ENCODE assay signal across 22 cellular contexts in genomic region chr4:163090997-163091684, GRCh38.
"Had no signal": no experiment of that assay in that cellular context is flagged by ENCODE, and none has a peak within 500 bp of the region (broad histone marks: within the 10 kb centered on the region; RNA-seq: fewer than 3 reads in every experiment).

No MANE protein-coding gene starts in this region.

- H3K4me1 ChIP-seq: colonic mucosa, parathyroid adenoma, psoas muscle, right atrium auricular region, transverse colon had no signal

- H3K9me3 ChIP-seq: colonic mucosa, psoas muscle, right atrium auricular region, transverse colon had no signal

- DNase-seq: activated CD4-positive, alpha-beta T cell treated with anti-CD3 and anti-CD28 coated beads for 4 hours; activated CD4-positive, alpha-beta T cell treated with anti-CD3 and anti-CD28 coated beads, Interleukin-2, amount 50 U/mL, for 4 hours; activated CD8-positive, alpha-beta memory T cell treated with anti-CD3 and anti-CD28 coated beads for 24 hours; activated effector memory CD4-positive, alpha-beta T cell treated with Interleukin-2 at 50 U/mL for 16 hours; activated naive CD4-positive, alpha-beta T cell treated with Interleukin-2 at 50 U/mL for 16 hours; anterior cingulate cortex; colonic mucosa; effector memory CD4-positive, alpha-beta T cell; erythroblast; hippocampal formation; left cardiac atrium; mammary epithelial cell; natural killer cell; occipital lobe; psoas muscle; stimulated activated CD4-positive, alpha-beta T cell treated with anti-CD3 and anti-CD28 coated beads, Interleukin-2, amount 100 ng/mL, for 48 hours; stimulated activated naive CD4-positive, alpha-beta T cell treated with Interleukin-2 at 50 U/mL for 16 hours; T-cell; transverse colon had no signal

- H2AFZ ChIP-seq: neural progenitor cell, parathyroid adenoma had no signal

- H3K4me2 ChIP-seq: neural progenitor cell had no signal

- H3K9ac ChIP-seq: neural progenitor cell, parathyroid adenoma had no signal

- H3K27ac ChIP-seq: colonic mucosa, neural progenitor cell, parathyroid adenoma, psoas muscle, right atrium auricular region, transverse colon had no signal

- ATAC-seq: left cardiac atrium, natural killer cell, psoas muscle, T-cell had no signal

- H3K79me2 ChIP-seq: parathyroid adenoma had no signal

- H3K4me3 ChIP-seq: colonic mucosa, neural progenitor cell, psoas muscle, right atrium auricular region, transverse colon had no signal

- H3K36me3 ChIP-seq: colonic mucosa, neural progenitor cell, right atrium auricular region, transverse colon had no signal

- H3K27me3 ChIP-seq: colonic mucosa, neural progenitor cell, right atrium auricular region, transverse colon had no signal
